24 cellular contexts compared by ENCODE assay signal in genomic region chr5:89292461-89292860, GRCh38.
"Had no signal": no experiment of that assay in that cellular context is flagged by ENCODE, and none has a peak within 500 bp of the region (broad histone marks: within the 10 kb centered on the region; RNA-seq: fewer than 3 reads in every experiment).

No MANE protein-coding gene starts in this region.

- H3K27me3 ChIP-seq: hepatocyte, pancreas, spleen, suprapubic skin, tibial artery, upper lobe of right lung had no signal

- H3K4me3 ChIP-seq: hepatocyte, left ventricle myocardium inferior, lung, pancreas, prostate gland, spleen, suprapubic skin, thoracic aorta, tibial artery, upper lobe of right lung had no signal

- DNase-seq: islet precursor cell; left ventricle myocardium inferior; mesendoderm; naive thymus-derived CD8-positive, alpha-beta T cell; nucleus accumbens; pancreas; posterior cingulate gyrus; retina; right cardiac atrium; small intestine; spleen; stimulated activated CD4-positive, alpha-beta T cell treated with anti-CD3 and anti-CD28 coated beads, Interleukin-4, amount 100 ng/mL, for 24 hours; stimulated activated naive CD4-positive, alpha-beta T cell; tibial artery; trophoblast cell; upper lobe of right lung had no signal

- FAIRE-seq: pancreas, small intestine, urothelium cell line had no signal

- H3K4me1 ChIP-seq: left ventricle myocardium inferior, pancreas, prostate gland, suprapubic skin, tibial artery, upper lobe of right lung had no signal

- H3K27ac ChIP-seq: hepatocyte, left ventricle myocardium inferior, pancreas, prostate gland, suprapubic skin, thoracic aorta, tibial artery, upper lobe of right lung had no signal

- H3K9me3 ChIP-seq: left ventricle myocardium inferior, pancreas, prostate gland, spleen, suprapubic skin, thoracic aorta, tibial artery, upper lobe of right lung had no signal

- ATAC-seq: naive thymus-derived CD8-positive, alpha-beta T cell; pancreas; right cardiac atrium; sciatic nerve; stimulated activated effector memory CD8-positive, alpha-beta T cell treated with anti-CD3 and anti-CD28 coated beads, Interleukin-12 subunit alpha, Interleukin-12 subunit beta, amount 100 ng/mL, for 72 hours; upper lobe of right lung had no signal

- H3K36me3 ChIP-seq: left ventricle myocardium inferior, pancreas, prostate gland, spleen, suprapubic skin, thoracic aorta, tibial artery, upper lobe of right lung had no signal
